ENCODE assay signal across 12 cellular contexts in genomic region chr15:59162080-59162479, GRCh38. TPM values are rescaled to one million over a fixed set of nuclear protein-coding genes. Genes with fewer than 3 reads are reported as not detected.
"Had no signal": no experiment of that assay in that cellular context is flagged by ENCODE, and none has a peak within 500 bp of the region (broad histone marks: within the 10 kb centered on the region; RNA-seq: fewer than 3 reads in every experiment).

No MANE protein-coding gene starts in this region.

RNA-seq across cellular contexts. Expression of gene LDHAL6B, which starts 44.6 kb away (rescaled TPM):
- total RNA-seq: PC-3; PC-9; Peyer's patch; Right ventricle myocardium inferior; Right ventricle myocardium superior; RPMI7951; SJCRH30; SJSA1; SK-MEL-5; T-cell; T-helper 1 cell treated with Interleukin-12 subunit alpha and Interleukin-12 subunit beta and Interleukin-4 antibody, amounts not matched to agents 30 ng/mL and 1 ng/mL, for 36 hours had no signal
- polyA plus RNA-seq: SK-N-SH had no signal
